ENCODE assay signal across 10 cellular contexts in genomic region chr4:111631157-111631999, GRCh38.
A peak's percentile ranks its signal among the peaks of the same experiment; 100 is the strongest.
DNase-seq lines count a peak whose midpoint lies in the region; ATAC-seq, FAIRE-seq and TF ChIP-seq lines count a peak whose summit lies in the region.
"Had no signal": no experiment of that assay in that cellular context is flagged by ENCODE, and none has a peak within 500 bp of the region (broad histone marks: within the 10 kb centered on the region; RNA-seq: fewer than 3 reads in every experiment).

No MANE protein-coding gene starts in this region.

- H3K27me3 Mint-ChIP-seq in T-helper 17 cell = no peaks in the 10 kb centered on the region

- no TSS peak for BruUV-seq in GM12878 (replicated peaks; lab: Mats Ljungman, UMichigan)

- H2AFZ ChIP-seq in Karpas-422 (ENCODE audit: low read length) (no peak overlapping the region), GM12878 (ENCODE audit: control insufficient read depth, low read depth, low read length) (no peak overlapping the region)

- H3K36me3 ChIP-seq in Karpas-422 (ENCODE audit: insufficient read depth, low read length) = no peaks in the 10 kb centered on the region
- H3K36me3 ChIP-seq in GM12878 (ENCODE audit: control insufficient read depth in 2 of 2, insufficient read depth in 2 of 2, low read length in 1 of 2) = no peaks in the 10 kb centered on the region

- H3K27me3 ChIP-seq in Karpas-422 (ENCODE audit: low read length) = no peaks in the 10 kb centered on the region
- H3K27me3 ChIP-seq in GM12878 (replicated peaks in 1 of 2; ENCODE audit: control insufficient read depth in 2 of 2, insufficient read depth in 2 of 2, low read length in 1 of 2) = no peaks in the 10 kb centered on the region

- H3K4me2 ChIP-seq in Karpas-422 (ENCODE audit: low read depth, low read length, poor library complexity, severe bottlenecking) (no peak overlapping the region), GM12878 (ENCODE audit: control insufficient read depth, insufficient read depth) (no peak overlapping the region)

- H3K27ac Mint-ChIP-seq in T-helper 17 cell = no peak overlapping the region
- H3K27ac Mint-ChIP-seq: memory B cell had no signal

- H4K20me1 ChIP-seq in Karpas-422 (ENCODE audit: insufficient read depth, low read depth, low read length) (no peaks in the 10 kb centered on the region), GM12878 (ENCODE audit: control insufficient read depth, insufficient read depth) (no peaks in the 10 kb centered on the region)

- intact Hi-C loops in GM12878 (cut with micrococcal nuclease; ENCODE audit: unreplicated experiment) = loop anchor here (1.0 to 10.0 kb wide), 4 partner anchors 467 to 1634 kb away; no protein-coding TSS in a partner anchor

- TF ChIP-seq CTCF in GM12878 (IDR thresholded peaks at IDR 0.05 in 2 of 3, conservative IDR thresholded peaks at IDR 0.05 in 1 of 3; ENCODE audit: control insufficient read depth in 2 of 3, extremely low read depth in 1 of 3, insufficient read depth in 1 of 3, low read depth in 3 of 3, low read length in 3 of 3) (peak in 2 of 3 experiments; percentile 32 to 50; a peak in 4 of 6 replicates), omental fat pad (IDR thresholded peaks at IDR 0.05) (no peak)

- SMC1A ChIA-PET in GM12878 (lab: Charles Lee; ENCODE audit: uncharacterized antibody, unreplicated experiment) = interaction anchor here (0.9 to 2.4 kb wide), 5 partner anchors 10 to 400 kb away, joined by 3 to 8 read pairs (median 3); no protein-coding TSS in a partner anchor

- TF ChIP-seq EP300 in GM12878 (IDR thresholded peaks at IDR 0.05; ENCODE audit: borderline replicate concordance in 1 of 2, control insufficient read depth in 1 of 2, low read depth in 2 of 2, low read length in 2 of 2) = no peak

- CTCF ChIA-PET in GM12878 (lab: Yijun Ruan, JAX) = interaction anchor here (0.6 to 1.8 kb wide), 6 partner anchors 13 to 1658 kb away, joined by 3 to 7 read pairs (median 3); no protein-coding TSS in a partner anchor

- RAD21 ChIA-PET in GM12878 (lab: Charles Lee; ENCODE audit: unreplicated experiment) = interaction anchor here (1.9 kb wide), 1 partner anchor 306 kb away, joined by 5 read pairs; no protein-coding TSS in a partner anchor

- H3K9me3 ChIP-seq in Karpas-422 (ENCODE audit: low read length) (no peaks in the 10 kb centered on the region), GM12878 (replicated peaks; ENCODE audit: control insufficient read depth, insufficient read depth, low read length) (no peaks in the 10 kb centered on the region), T-helper 17 cell (ENCODE audit: control insufficient read depth, low read length, poor library complexity, severe bottlenecking) (no peaks in the 10 kb centered on the region)

- no peak overlapping the region for H3K9ac ChIP-seq in Karpas-422 (ENCODE audit: low read length)
- H3K9ac ChIP-seq in GM12878 (ENCODE audit: control insufficient read depth, insufficient read depth, low read length) = no peak overlapping the region

- no peaks in the 10 kb centered on the region for H3K4me1 ChIP-seq in Karpas-422 (ENCODE audit: low read length)
- no peaks in the 10 kb centered on the region for H3K4me1 ChIP-seq in GM12878 (ENCODE audit: control insufficient read depth, insufficient read depth, low read length)

- H3K79me2 ChIP-seq in Karpas-422 (ENCODE audit: low read length) (no peaks in the 10 kb centered on the region), GM12878 (ENCODE audit: control insufficient read depth, insufficient read depth, low read length) (no peaks in the 10 kb centered on the region)

- H3K36me3 Mint-ChIP-seq in T-helper 17 cell (ENCODE audit: low read depth) = no peaks in the 10 kb centered on the region
- H3K36me3 Mint-ChIP-seq: memory B cell had no signal

- 0 out of 2 replicates have a peak, but pooled peaks have one; percentile 22 for TF ChIP-seq RAD21 in GM12878 (IDR thresholded peaks at IDR 0.05; ENCODE audit: insufficient read depth, low read depth, low read length)

- no peak overlapping the region for H3K27ac ChIP-seq in Karpas-422 (ENCODE audit: low read length)
- no peak overlapping the region for H3K27ac ChIP-seq in GM12878 (ENCODE audit: control insufficient read depth, insufficient read depth)

- H3K9me2 ChIP-seq in Karpas-422 (replicated peaks; ENCODE audit: insufficient read depth, low read length) = no peaks in the 10 kb centered on the region

- H3K4me3 Mint-ChIP-seq in T-helper 17 cell = no peak overlapping the region
- H3K4me3 Mint-ChIP-seq: memory B cell had no signal

- peak; percentile 79 for FAIRE-seq in GM12878 (lab: Jason Lieb, UNC)

- H3K4me1 Mint-ChIP-seq in T-helper 17 cell = no peaks in the 10 kb centered on the region
- H3K4me1 Mint-ChIP-seq: memory B cell had no signal

- POLR2A ChIA-PET in GM12878 (lab: Charles Lee) = no interaction called here

- H3K4me3 ChIP-seq in Karpas-422 (ENCODE audit: low read length) (no peak overlapping the region), GM12878 (no peak overlapping the region)

- WGBS in GM12878 (ENCODE audit: insufficient coverage, insufficient replicate concordance, low lambda C conversion rate, missing lambda C conversion rate) = 24% methylated on average over 2 of the region's 2 CpGs

- peak; percentile 69 for ATAC-seq in GM12878
- no peak for ATAC-seq in T-helper 17 cell
- ATAC-seq in omental fat pad (ENCODE audit: low FRiP score) = no peak

- TF ChIP-seq POLR2A in GM12878 (IDR thresholded peaks at IDR 0.05; ENCODE audit: low read depth, low read length) = no peak

- DNase-seq in NCI-H82 (lab: John Stamatoyannopoulos, UW) = peak; percentile 50
- no peak for DNase-seq in NCI-H82 treated with DMSO at 0.1 percent for 48 hours (lab: John Stamatoyannopoulos, UW; ENCODE audit: unreplicated experiment)
- peak; percentile 72 for DNase-seq in Karpas-422
- no peak for DNase-seq in GM12878 (ENCODE audit: low read depth, low spot score)
- peak; percentile 18 for DNase-seq in pons (ENCODE audit: low spot score)
- DNase-seq in T-helper 17 cell = no peak
- no peak for DNase-seq in omental fat pad (ENCODE audit: low spot score)
- DNase-seq in HuH-7 (ENCODE audit: low spot score) = no peak
- DNase-seq: stimulated activated naive CD4-positive, alpha-beta T cell had no signal

- in situ Hi-C loops in GM12878 (cut with MboI) = loop anchor here (25.0 kb wide), 1 partner anchor 994 kb away; no protein-coding TSS in a partner anchor

TF ChIP-seq in GM12878, 131 proteins besides CTCF, POLR2A, EP300 and RAD21:
- TF ChIP-seq EGR1 (IDR thresholded peaks at IDR 0.05; ENCODE audit: borderline replicate concordance in 1 of 2, low read depth in 2 of 2, low read length in 2 of 2) (no peak), SMC3 (IDR thresholded peaks at IDR 0.05; ENCODE audit: borderline replicate concordance, low read length) (peak; percentile 33; the same call in 1 of the 2 replicates)

Comparison
In these comparisons a context has a peak if more than half of its experiments do, and no peak if none do; other contexts are left out.
1. DNase-seq: peak in NCI-H82 (single experiment), Karpas-422 (single experiment) and pons (single experiment); none in NCI-H82 treated with DMSO at 0.1 percent for 48 hours (single experiment), GM12878 (single experiment), T-helper 17 cell (0 of 3), omental fat pad (single experiment) and HuH-7 (single experiment).
2. CTCF ChIP-seq: peak in GM12878 (2 of 3); none in omental fat pad (0 of 3).